Comparison of ENCODE assay signal across 15 cellular contexts in genomic region chr2:82007051-82007664, GRCh38.
"Had no signal": no experiment of that assay in that cellular context is flagged by ENCODE, and none has a peak within 500 bp of the region (broad histone marks: within the 10 kb centered on the region; RNA-seq: fewer than 3 reads in every experiment).

No MANE protein-coding gene starts in this region.

- H3K4me3 ChIP-seq: ascending aorta, ovary, tibial artery, uterus had no signal

- DNase-seq: activated CD4-positive, alpha-beta T cell treated with anti-CD3 and anti-CD28 coated beads, Interleukin-2, amount 50 U/mL, for 48 hours; activated CD8-positive, alpha-beta memory T cell treated with anti-CD3 and anti-CD28 coated beads, Interleukin-2, amount 10 ng/mL, durations not matched to agents 7 days and 5 days; activated naive CD4-positive, alpha-beta T cell treated with anti-CD3 and anti-CD28 coated beads for 36 hours; activated naive CD8-positive, alpha-beta T cell treated with anti-CD3 and anti-CD28 coated beads, Interleukin-2, amount 50 U/mL, for 24 hours; activated T-cell treated with anti-CD3 and anti-CD28 coated beads, Interleukin-2, amount 50 U/mL, for 1 hour; dermis blood vessel endothelial cell; naive thymus-derived CD4-positive, alpha-beta T cell; ovary; stimulated activated CD4-positive, alpha-beta T cell treated with anti-CD3 and anti-CD28 coated beads, Interleukin-4, amount 100 ng/mL, for 1 hour; stimulated activated naive CD4-positive, alpha-beta T cell; T1000; tibial artery; uterus had no signal

- H3K27ac ChIP-seq: ascending aorta, ovary, tibial artery, uterus had no signal

- H3K36me3 ChIP-seq: ascending aorta, ovary, tibial artery, uterus had no signal

- H3K27me3 ChIP-seq: ascending aorta, ovary, tibial artery, uterus had no signal

- H3K9me3 ChIP-seq: ascending aorta, ovary, tibial artery, uterus had no signal

- FAIRE-seq: islet of Langerhans had no signal

- ATAC-seq: activated CD8-positive, alpha-beta memory T cell treated with anti-CD3 and anti-CD28 coated beads, Interleukin-2, amount 10 ng/mL, durations not matched to agents 7 days and 5 days; activated naive CD8-positive, alpha-beta T cell treated with anti-CD3 and anti-CD28 coated beads, Interleukin-2, amount 50 U/mL, for 24 hours; naive thymus-derived CD4-positive, alpha-beta T cell had no signal

- H3K4me1 ChIP-seq: ascending aorta, tibial artery, uterus had no signal
